Comparison of ENCODE assay signal across 8 cellular contexts in genomic region chr15:73908030-73908821, GRCh38. TPM values are rescaled to one million over a fixed set of nuclear protein-coding genes. Genes with fewer than 3 reads are reported as not detected.
DNase-seq lines count a peak whose midpoint lies in the region; ATAC-seq and TF ChIP-seq lines count a peak whose summit lies in the region.

No MANE protein-coding gene starts in this region.

- H3K27ac ChIP-seq in DOHH2 (ENCODE audit: low read depth, low read length) = no peak overlapping the region
- no peak overlapping the region for H3K27ac ChIP-seq in lung (ENCODE audit: low read depth in 1 of 2, low read length in 1 of 2)

- no peak overlapping the region for H3K27ac Mint-ChIP-seq in HFFc6

- H3K27me3 ChIP-seq in DOHH2 (ENCODE audit: control insufficient read depth, low read length) = peaks cover 3% of the 10 kb centered on the region; the same call in 1 of the 2 replicates
- no peaks in the 10 kb centered on the region for H3K27me3 ChIP-seq in lung (ENCODE audit: control insufficient read depth, insufficient read depth)

- H3K36me3 ChIP-seq in DOHH2 (ENCODE audit: control insufficient read depth, low read length) (no peaks in the 10 kb centered on the region), lung (ENCODE audit: control insufficient read depth in 2 of 2, insufficient read depth in 2 of 2, low read length in 2 of 2) (no peaks in the 10 kb centered on the region)

- H3F3A ChIP-seq in DOHH2 (ENCODE audit: control insufficient read depth, insufficient read depth) = no peaks in the 10 kb centered on the region

- no peaks in the 10 kb centered on the region for H3K9me2 ChIP-seq in DOHH2 (replicated peaks; ENCODE audit: control insufficient read depth, low read length)

- H3K4me1 ChIP-seq in DOHH2 (ENCODE audit: control insufficient read depth, low read length) = peaks cover 7% of the 10 kb centered on the region
- H3K4me1 ChIP-seq in lung (ENCODE audit: control insufficient read depth in 2 of 2, insufficient read depth in 2 of 2, low read length in 2 of 2) = no peaks in the 10 kb centered on the region

- H3K9me3 Mint-ChIP-seq in HFFc6 = no peaks in the 10 kb centered on the region

- H3K36me3 Mint-ChIP-seq in HFFc6 (ENCODE audit: low read depth) = 0 out of 2 replicates have a peak, but pooled peaks cover 4% of the 10 kb centered on the region

- H3K4me3 ChIP-seq in DOHH2 (ENCODE audit: low read length) (no peak overlapping the region), lung (no peak overlapping the region)

- TF ChIP-seq CTCF in DOHH2 (IDR thresholded peaks at IDR 0.05; ENCODE audit: low read depth, low read length, poor library complexity, severe bottlenecking) (peak; percentile 87), HFFc6 (IDR thresholded peaks at IDR 0.05) (peak; percentile 93), lung (IDR thresholded peaks at IDR 0.05; ENCODE audit: control extremely low read depth, extremely low read depth) (peak; percentile 70)

- H3K4me1 Mint-ChIP-seq in HFFc6 (ENCODE audit: low read depth) = peaks cover 17% of the 10 kb centered on the region

- H4K20me1 ChIP-seq in DOHH2 (ENCODE audit: control insufficient read depth, insufficient read depth, low read depth, low read length) = no peaks in the 10 kb centered on the region

- H3K4me2 ChIP-seq in DOHH2 (ENCODE audit: low read length) = no peak overlapping the region

- peak; percentile 92 for ATAC-seq in lung (ENCODE audit: insufficient read depth, low FRiP score)
- no peak for ATAC-seq in GM18517 (IDR thresholded peaks at IDR 0.05; ENCODE audit: unreplicated experiment)

- DNase-seq in HFFc6 (peak; percentile 55), NCI-H524 (lab: John Stamatoyannopoulos, UW) (peak; percentile 70 to 88), dermis blood vessel endothelial cell (peak; percentile 85), lung (ENCODE audit: low spot score) (peak; percentile 76)
- DNase-seq in activated CD4-positive, alpha-beta T cell treated with anti-CD3 and anti-CD28 coated beads, Interleukin-2, amount 50 U/mL, for 24 hours (ENCODE audit: low read depth in 1 of 2, low spot score in 1 of 2) = peak; percentile 53 to 57
- DNase-seq in stimulated activated CD8-positive, alpha-beta memory T cell treated with anti-CD3 and anti-CD28 coated beads, Interleukin-12 subunit alpha, Interleukin-12 subunit beta, amount 100 ng/mL, for 4 hours (ENCODE audit: low read depth) = peak; percentile 33

- WGBS in lung, 2 donors = 15 to 17% methylated on average over 7 of the region's 7 CpGs

- H3K27me3 Mint-ChIP-seq in HFFc6 (ENCODE audit: insufficient read depth) = peaks cover 4% of the 10 kb centered on the region

- H3K4me3 Mint-ChIP-seq in HFFc6 = no peak overlapping the region

- H3K79me2 ChIP-seq in DOHH2 (ENCODE audit: control insufficient read depth, low read length) = no peaks in the 10 kb centered on the region

- H3K9me3 ChIP-seq in DOHH2 (ENCODE audit: control insufficient read depth, insufficient read depth, low read length) = no peaks in the 10 kb centered on the region
- H3K9me3 ChIP-seq in lung (ENCODE audit: control insufficient read depth in 2 of 2, insufficient read depth in 1 of 2, low read length in 1 of 2) = no peaks in the 10 kb centered on the region

RNA-seq across cellular contexts. Expression of gene LOXL1, which starts 18.0 kb away (rescaled TPM):
- total RNA-seq in HFFc6 (2021; fragmentation: NEBNext Ultra II Directional; extraction: Animal tissue kit (Norgen Biotek cat#: 25700)) = 100 to 1,000 TPM; 235 to 309 (median 288) TPM
- 0.68 and 0.70 TPM in 2 replicates for total RNA-seq in dermis blood vessel endothelial cell
- 10 to 100 TPM; 13.1 to 25.3 TPM for total RNA-seq in lung
- 10 to 100 TPM in 1 of 2 donors, 1 to 10 TPM in 1; 9.4 to 15.5 TPM for polyA plus RNA-seq in lung

RNA-seq across cellular contexts. Expression of gene TBC1D21, which starts 34.9 kb away (rescaled TPM):
- total RNA-seq in HFFc6 (2021; fragmentation: NEBNext Ultra II Directional; extraction: Animal tissue kit (Norgen Biotek cat#: 25700)) = not detected
- total RNA-seq in dermis blood vessel endothelial cell = not detected in 2 replicates
- total RNA-seq in lung = not detected
- polyA plus RNA-seq in lung = not detected

Comparison
In these comparisons a context has a peak if more than half of its experiments do, and no peak if none do; other contexts are left out.
1. DNase-seq: peak in every context shown above with its lines; median percentile 85 in dermis blood vessel endothelial cell; 79 in NCI-H524; 76 in lung; 55 in HFFc6; 55 in activated CD4-positive, alpha-beta T cell treated with anti-CD3 and anti-CD28 coated beads, Interleukin-2, amount 50 U/mL, for 24 hours; 33 in stimulated activated CD8-positive, alpha-beta memory T cell treated with anti-CD3 and anti-CD28 coated beads, Interleukin-12 subunit alpha, Interleukin-12 subunit beta, amount 100 ng/mL, for 4 hours.
2. RNA of gene LOXL1, which starts 18.0 kb away (total RNA-seq): 235 to 309 TPM in HFFc6; 13.1 to 25.3 TPM in lung and 0.68 to 0.70 TPM in dermis blood vessel endothelial cell; every median in the first group is over 4 times any median in the second.
3. Peak in every context shown above with its lines, with median percentiles within 50 percentile points of each other: CTCF ChIP-seq.